Comparison of ENCODE assay signal across 18 cellular contexts in genomic region chr12:83092101-83092500, GRCh38.
DNase-seq lines count a peak whose midpoint lies in the region; ATAC-seq and TF ChIP-seq lines count a peak whose summit lies in the region.
"Had no signal": no experiment of that assay in that cellular context is flagged by ENCODE, and none has a peak within 500 bp of the region (broad histone marks: within the 10 kb centered on the region; RNA-seq: fewer than 3 reads in every experiment).

No MANE protein-coding gene starts in this region.

- TF ChIP-seq CTCF in A673 (conservative IDR thresholded peaks at IDR 0.05; ENCODE audit: low read depth, low read length) (no peak), WTC11 (IDR thresholded peaks at IDR 0.05) (no peak), WERI-Rb-1 (IDR thresholded peaks at IDR 0.05; ENCODE audit: low read depth, low read length) (no peak)

- H3K27me3 ChIP-seq in A673 (replicated peaks; ENCODE audit: insufficient read depth, low read depth, low read length, poor library complexity) (no peaks in the 10 kb centered on the region), H7 (ENCODE audit: control insufficient read depth, insufficient read depth, low read length) (no peaks in the 10 kb centered on the region), WERI-Rb-1 (ENCODE audit: insufficient read depth, low read depth, severe bottlenecking) (no peaks in the 10 kb centered on the region)
- H3K27me3 ChIP-seq: SJSA1 had no signal

- CTCF ChIA-PET in A673 (lab: Charles Lee) (no interaction called here), WTC11 (lab: Charles Lee) (no interaction called here)

- H3K36me3 ChIP-seq in A673 (ENCODE audit: insufficient read depth, low read length, poor library complexity, severe bottlenecking) (no peaks in the 10 kb centered on the region), H7 (replicated peaks; ENCODE audit: control insufficient read depth, insufficient read depth, low read length) (no peaks in the 10 kb centered on the region), WERI-Rb-1 (no peaks in the 10 kb centered on the region)
- H3K36me3 ChIP-seq: SJSA1 had no signal

- H3K4me3 ChIP-seq in A673 (ENCODE audit: low read depth, low read length, poor library complexity, severe bottlenecking), result no peak overlapping the region
- H3K4me3 ChIP-seq in H7 (ENCODE audit: insufficient read depth, low read depth, low read length), result no peak overlapping the region
- H3K4me3 ChIP-seq in WERI-Rb-1 (ENCODE audit: low read depth, low read length), result no peak overlapping the region
- H3K4me3 ChIP-seq: SJSA1 had no signal

- H3K27ac ChIP-seq in A673 (ENCODE audit: low read depth, low read length, poor library complexity, severe bottlenecking) (no peak overlapping the region), WERI-Rb-1 (no peak overlapping the region)
- H3K27ac ChIP-seq: SJSA1 had no signal

- peaks cover 15% of the 10 kb centered on the region for H3K9me3 Mint-ChIP-seq in WTC11

- H3K9me3 ChIP-seq in A673 (ENCODE audit: low read depth, low read length, poor library complexity, severe bottlenecking) (no peaks in the 10 kb centered on the region), WERI-Rb-1 (ENCODE audit: severe bottlenecking) (no peaks in the 10 kb centered on the region)

- intact Hi-C loops in A673 (cut with micrococcal nuclease; ENCODE audit: unreplicated experiment), result no loop called here

- no peaks in the 10 kb centered on the region for H3K27me3 Mint-ChIP-seq in WTC11 (ENCODE audit: low read depth)
- H3K27me3 Mint-ChIP-seq: CD4-positive, CD25-positive, alpha-beta regulatory T cell had no signal

- H3K4me1 ChIP-seq in A673 (ENCODE audit: insufficient read depth, low read length, poor library complexity, severe bottlenecking), result peaks cover 19% of the 10 kb centered on the region
- H3K4me1 ChIP-seq: SJSA1 had no signal

- ATAC-seq in WTC11, result peak; percentile 46

- DNase-seq in A673 (ENCODE audit: low spot score) (peak; percentile 70), H7 (peak; percentile 19), WTC11 (ENCODE audit: low spot score) (no peak), iPS-NIHi11 (ENCODE audit: low spot score) (peak; percentile 24), superior temporal gyrus (ENCODE audit: extremely low spot score) (no peak), D341Med (ENCODE audit: low spot score) (no peak), WERI-Rb-1 (no peak)
- DNase-seq: AML-193; Calu3; CD4-positive, CD25-positive, alpha-beta regulatory T cell; DND-41; H9; Karpas-422; MM.1S; NCI-H510A; NK-92 treated with Interleukin-12 subunit alpha and Interleukin-12 subunit beta, amount 100 ng/mL, for 24 hours; OCI-M1 had no signal

- BruUV-seq in A673 (replicated peaks; lab: Mats Ljungman, UMichigan), result no TSS peak

- H3K4me3 Mint-ChIP-seq in WTC11, result no peak overlapping the region
- H3K4me3 Mint-ChIP-seq: CD4-positive, CD25-positive, alpha-beta regulatory T cell; H9 had no signal

- H3K4me1 Mint-ChIP-seq in WTC11, result peaks cover 26% of the 10 kb centered on the region

- POLR2A ChIA-PET in A673 (lab: Charles Lee; ENCODE audit: low non-redundant PET) (no interaction called here), WTC11 (lab: Charles Lee) (no interaction called here)

- no peak overlapping the region for H3K27ac Mint-ChIP-seq in WTC11
- H3K27ac Mint-ChIP-seq: CD4-positive, CD25-positive, alpha-beta regulatory T cell had no signal

- H3K36me3 Mint-ChIP-seq in WTC11, result peaks cover 9% of the 10 kb centered on the region
- H3K36me3 Mint-ChIP-seq: CD4-positive, CD25-positive, alpha-beta regulatory T cell had no signal

TF ChIP-seq in WTC11, 78 proteins besides CTCF, POLR2A, EP300 and RAD21:
- TF ChIP-seq TP53 (CRISPR knock-in tag; IDR thresholded peaks at IDR 0.05), result no peak
- no peak for TF ChIP-seq ATF6 (CRISPR knock-in tag; IDR thresholded peaks at IDR 0.05)
- no peak for TF ChIP-seq MAX (CRISPR knock-in tag; IDR thresholded peaks at IDR 0.05)
- TF ChIP-seq CREM (CRISPR knock-in tag; IDR thresholded peaks at IDR 0.05), result no peak
- no peak for TF ChIP-seq ERG (CRISPR knock-in tag; IDR thresholded peaks at IDR 0.05)
- TF ChIP-seq SMAD3 (CRISPR knock-in tag; IDR thresholded peaks at IDR 0.05; ENCODE audit: borderline replicate concordance), result no peak
- no peak for TF ChIP-seq PRRX2 (CRISPR knock-in tag; IDR thresholded peaks at IDR 0.05)

Comparison
In these comparisons a context has a peak if more than half of its experiments do, and no peak if none do; other contexts are left out.
1. DNase-seq: peak in A673 (single experiment), H7 (single experiment) and iPS-NIHi11 (single experiment); none in WTC11 (single experiment), superior temporal gyrus (single experiment), D341Med (single experiment) and WERI-Rb-1 (single experiment).